ENCODE assay signal across 3 cellular contexts in the genomic region with DNA sequence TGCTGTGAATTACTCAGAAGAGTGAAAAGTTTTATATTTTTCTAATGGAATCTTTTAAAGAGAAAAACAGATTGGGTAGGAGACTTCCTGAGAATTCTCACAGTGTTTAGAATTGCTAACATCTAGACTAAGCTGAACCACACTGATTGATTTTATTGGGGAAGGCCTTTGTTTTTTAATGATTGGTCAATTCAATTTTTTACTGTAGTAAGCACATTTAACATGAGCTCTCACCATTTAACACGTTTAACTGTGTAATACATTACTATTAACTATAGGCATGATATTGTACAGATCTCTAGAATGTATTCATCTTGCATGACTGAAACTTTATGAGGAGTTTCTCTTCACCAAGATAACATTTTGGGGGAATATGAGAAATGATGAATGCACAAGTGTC.
A peak's percentile ranks its signal among the peaks of the same experiment; 100 is the strongest.
TF ChIP-seq lines count a peak whose summit lies in the region.

No MANE protein-coding gene starts in this region.

TF ChIP-seq in HepG2, 621 proteins besides CTCF, POLR2A, EP300 and RAD21:
- TF ChIP-seq MAFF (IDR thresholded peaks at IDR 0.05; ENCODE audit: low read depth, low read length) (peak; percentile 58), MAFK (conservative IDR thresholded peaks at IDR 0.05 in 1 of 2, IDR thresholded peaks at IDR 0.05 in 1 of 2; ENCODE audit: low read length in 2 of 2) (peak; percentile 24 to 78; a peak in 3 of 4 replicates), ZBTB33 (CRISPR knock-in tag; IDR thresholded peaks at IDR 0.05) (no peak)
TF ChIP-seq in HepG2: peak in this region for 2.

TF ChIP-seq in A549, 52 proteins besides CTCF, POLR2A, EP300 and RAD21:
- peak; percentile 6 for TF ChIP-seq MAFK (IDR thresholded peaks at IDR 0.05; ENCODE audit: partially characterized antibody)
- no peak for TF ChIP-seq ZFP36 (IDR thresholded peaks at IDR 0.05; ENCODE audit: borderline replicate concordance, partially characterized antibody)

TF ChIP-seq in IMR-90, 13 proteins besides CTCF, POLR2A, EP300 and RAD21:
- TF ChIP-seq, protein P1, sequence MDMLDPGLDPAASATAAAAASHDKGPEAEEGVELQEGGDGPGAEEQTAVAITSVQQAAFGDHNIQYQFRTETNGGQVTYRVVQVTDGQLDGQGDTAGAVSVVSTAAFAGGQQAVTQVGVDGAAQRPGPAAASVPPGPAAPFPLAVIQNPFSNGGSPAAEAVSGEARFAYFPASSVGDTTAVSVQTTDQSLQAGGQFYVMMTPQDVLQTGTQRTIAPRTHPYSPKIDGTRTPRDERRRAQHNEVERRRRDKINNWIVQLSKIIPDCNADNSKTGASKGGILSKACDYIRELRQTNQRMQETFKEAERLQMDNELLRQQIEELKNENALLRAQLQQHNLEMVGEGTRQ (IDR thresholded peaks at IDR 0.05; ENCODE audit: low read depth, low read length) = no peak
- no peak for TF ChIP-seq RCOR1 (IDR thresholded peaks at IDR 0.05; ENCODE audit: insufficient replicate concordance, low read length)
- no peak for TF ChIP-seq CEBPB (IDR thresholded peaks at IDR 0.05; ENCODE audit: low read depth, low read length)
- peak; percentile 43 for TF ChIP-seq MAFK (IDR thresholded peaks at IDR 0.05; ENCODE audit: low read depth, low read length)
- TF ChIP-seq SMC3 (IDR thresholded peaks at IDR 0.05; ENCODE audit: low read depth, low read length) = no peak
- no peak for TF ChIP-seq CHD1 (IDR thresholded peaks at IDR 0.05; ENCODE audit: low read depth, low read length)
